ENCODE assay signal across 1 cellular context in genomic region chr6:27472617-27473400, GRCh38.
A peak's percentile ranks its signal among the peaks of the same experiment; 100 is the strongest.
TF ChIP-seq lines count a peak whose summit lies in the region.

ZNF184 (minus strand) TSS chr6:27473105; CDS start chr6:27472294, 811 bp downstream.

TF ChIP-seq in K562, 482 proteins besides CTCF, POLR2A, EP300 and RAD21 (continued from another document and continues in another):
- no peak for TF ChIP-seq NEUROD1 (IDR thresholded peaks at IDR 0.05; ENCODE audit: borderline replicate concordance, low read depth, low read length, partially characterized antibody)
- TF ChIP-seq ZC3H11A (IDR thresholded peaks at IDR 0.05; ENCODE audit: low read depth, low read length), result no peak
- no peak for TF ChIP-seq MXD1 (CRISPR knock-in tag; IDR thresholded peaks at IDR 0.05; ENCODE audit: borderline replicate concordance, poor library complexity, severe bottlenecking)
- TF ChIP-seq FOXJ3 (CRISPR knock-in tag; IDR thresholded peaks at IDR 0.05), result no peak
- TF ChIP-seq E2F6 (IDR thresholded peaks at IDR 0.05; ENCODE audit: borderline replicate concordance in 1 of 2, extremely low read depth in 1 of 2, insufficient read depth in 1 of 2, insufficient read length in 1 of 2, low read depth in 1 of 2, low read length in 1 of 2, poor library complexity in 1 of 2, severe bottlenecking in 1 of 2), result peak in 1 of 2 experiments; percentile 66
- peak; percentile 99 for TF ChIP-seq ATF3 (IDR thresholded peaks at IDR 0.05)
- TF ChIP-seq ATF3 (CRISPR knock-in tag; conservative IDR thresholded peaks at IDR 0.05), result 0 out of 2 replicates have a peak, but pooled peaks have one; percentile 17
- no peak for TF ChIP-seq HOMEZ (CRISPR knock-in tag; IDR thresholded peaks at IDR 0.05)
- no peak for TF ChIP-seq HDAC3 (IDR thresholded peaks at IDR 0.05; ENCODE audit: borderline replicate concordance, partially characterized antibody)
- no peak for TF ChIP-seq MED1 (CRISPR knock-in tag; IDR thresholded peaks at IDR 0.05; ENCODE audit: borderline replicate concordance)
- TF ChIP-seq ZNF740 (CRISPR knock-in tag; IDR thresholded peaks at IDR 0.05), result no peak
- no peak for TF ChIP-seq ZNF740 (tag; IDR thresholded peaks at IDR 0.05)
- no peak for TF ChIP-seq ZNF133 (CRISPR knock-in tag; IDR thresholded peaks at IDR 0.05)
- no peak for TF ChIP-seq ZNF696 (CRISPR knock-in tag; conservative IDR thresholded peaks at IDR 0.05)
- no peak for TF ChIP-seq ZHX1 (conservative IDR thresholded peaks at IDR 0.05; ENCODE audit: low read length)
- TF ChIP-seq SMARCE1 (IDR thresholded peaks at IDR 0.05), result peak; percentile 3
- TF ChIP-seq HDAC6 (IDR thresholded peaks at IDR 0.05; ENCODE audit: low read depth, low read length), result no peak
- 0 out of 2 replicates have a peak, but pooled peaks have one; percentile 13 for TF ChIP-seq DEAF1 (CRISPR knock-in tag; IDR thresholded peaks at IDR 0.05)
- no peak for TF ChIP-seq ILK (tag; IDR thresholded peaks at IDR 0.05; ENCODE audit: borderline replicate concordance, low read depth)
- TF ChIP-seq PREB (CRISPR knock-in tag; IDR thresholded peaks at IDR 0.05), result no peak; the same call in 1 of the 2 replicates
- TF ChIP-seq XRCC5 (IDR thresholded peaks at IDR 0.05; ENCODE audit: low read depth, low read length), result 0 out of 2 replicates have a peak, but pooled peaks have one; percentile 85
- no peak for TF ChIP-seq ZNF140 (CRISPR knock-in tag; IDR thresholded peaks at IDR 0.05)
- TF ChIP-seq SREBF1 (IDR thresholded peaks at IDR 0.05; ENCODE audit: borderline replicate concordance, low read depth, low read length), result 0 out of 2 replicates have a peak, but pooled peaks have one; percentile 3
- TF ChIP-seq ZNF224 (CRISPR knock-in tag; IDR thresholded peaks at IDR 0.05), result 0 out of 2 replicates have a peak, but pooled peaks have one; percentile 50
- TF ChIP-seq KDM5B (IDR thresholded peaks at IDR 0.05; ENCODE audit: insufficient replicate concordance, low read depth, low read length), result peak; percentile 70
- peak; percentile 89 for TF ChIP-seq POLR2B (IDR thresholded peaks at IDR 0.05; ENCODE audit: low read depth, partially characterized antibody)
- TF ChIP-seq ZC3H8 (IDR thresholded peaks at IDR 0.05), result no peak
- TF ChIP-seq RUNX1 (IDR thresholded peaks at IDR 0.05; ENCODE audit: low read depth), result 0 out of 2 replicates have a peak, but pooled peaks have one; percentile 62
- peak; percentile 85 for TF ChIP-seq ZBTB12 (CRISPR knock-in tag; IDR thresholded peaks at IDR 0.05)
- TF ChIP-seq ZBTB40 (IDR thresholded peaks at IDR 0.05), result peak; percentile 92
- no peak for TF ChIP-seq ZBTB40 (CRISPR knock-in tag; IDR thresholded peaks at IDR 0.05)
- no peak for TF ChIP-seq ZNF668 (CRISPR knock-in tag; IDR thresholded peaks at IDR 0.05)
- TF ChIP-seq HNRNPL (IDR thresholded peaks at IDR 0.05; ENCODE audit: low read depth, low read length), result no peak
- no peak for TF ChIP-seq U2AF2 (optimal IDR thresholded peaks at IDR 0.05; ENCODE audit: low read depth, low read length)
- peak; percentile 26; the same call in 1 of the 2 replicates for TF ChIP-seq TARDBP (IDR thresholded peaks at IDR 0.05)
- peak; percentile 59; the same call in 1 of the 2 replicates for TF ChIP-seq NR2C1 (IDR thresholded peaks at IDR 0.05)
- peak; percentile 73 for TF ChIP-seq NR2C1 (tag; IDR thresholded peaks at IDR 0.05)
- TF ChIP-seq SNAPC5 (CRISPR knock-in tag; IDR thresholded peaks at IDR 0.05), result no peak
- TF ChIP-seq EZH2 (IDR thresholded peaks at IDR 0.05; ENCODE audit: borderline replicate concordance, low read depth, low read length), result no peak
- peak; percentile 90 for TF ChIP-seq PCBP1 (IDR thresholded peaks at IDR 0.05; ENCODE audit: low read depth, low read length, poor library complexity, severe bottlenecking)
- TF ChIP-seq HDAC2 (IDR thresholded peaks at IDR 0.05), result no peak
